8 cellular contexts compared by ENCODE assay signal in the genomic region with DNA sequence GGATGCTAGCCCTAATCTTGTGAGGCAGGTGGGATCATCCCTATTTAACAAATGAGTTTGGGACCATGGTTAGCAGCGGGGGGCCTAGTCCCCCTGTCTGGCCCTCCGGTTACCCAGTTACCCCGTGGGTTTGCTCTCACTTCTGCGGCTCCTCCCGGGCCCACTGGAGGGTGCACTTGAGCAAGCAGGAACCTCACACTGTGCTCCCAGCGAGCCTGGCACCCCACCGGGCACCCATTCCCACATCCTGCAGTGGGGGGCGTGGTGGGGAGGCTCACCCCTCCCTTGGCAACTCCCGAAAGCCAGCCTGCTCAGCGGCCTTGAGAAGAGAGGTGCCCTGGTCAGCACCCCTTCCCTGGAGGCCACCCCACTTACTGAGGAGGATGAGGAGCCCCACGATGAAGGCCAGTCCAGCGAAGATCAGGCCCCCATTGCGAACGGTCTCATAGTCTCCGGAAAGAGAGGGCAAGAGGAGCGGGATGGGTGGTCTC. TPM values are rescaled to one million over a fixed set of nuclear protein-coding genes. Genes with fewer than 3 reads are reported as not detected.
DNase-seq lines count a peak whose midpoint lies in the region; ATAC-seq and TF ChIP-seq lines count a peak whose summit lies in the region.
"Had no signal": no experiment of that assay in that cellular context is flagged by ENCODE, and none has a peak within 500 bp of the region (broad histone marks: within the 10 kb centered on the region; RNA-seq: fewer than 3 reads in every experiment).

No MANE protein-coding gene starts in this region.

- H4K12ac ChIP-seq in trophoblast cell (ENCODE audit: low read depth, low read length), result no peak overlapping the region

- H3K4ac ChIP-seq in trophoblast cell (ENCODE audit: low read depth, low read length), result no peak overlapping the region

- H4K8ac ChIP-seq in trophoblast cell (ENCODE audit: low read depth, low read length), result no peak overlapping the region

- H3K4me1 ChIP-seq in MM.1S (ENCODE audit: low read length) (0 out of 2 replicates have a peak, but pooled peaks cover 5% of the 10 kb centered on the region), gastroesophageal sphincter (peaks cover 0 to 68% (median 14%) of the 10 kb centered on the region in 3 donors), trophoblast cell (ENCODE audit: control insufficient read depth in 1 of 2, insufficient read depth in 2 of 2, low read length in 2 of 2) (peaks cover 5 to 9% of the 10 kb centered on the region in 2 experiments)

- no peaks in the 10 kb centered on the region for H4K20me1 ChIP-seq in MM.1S (ENCODE audit: insufficient read depth, low read length)

- TF ChIP-seq CTCF in MM.1S (IDR thresholded peaks at IDR 0.05; ENCODE audit: low read length) (peak; percentile 79), gastroesophageal sphincter (IDR thresholded peaks at IDR 0.05) (peak in 3 of 4 experiments; percentile 35 to 44 (median 36))

- H3K4me3 ChIP-seq in MM.1S (ENCODE audit: low read length), result no peak overlapping the region
- H3K4me3 ChIP-seq in gastroesophageal sphincter, result no peak overlapping the region
- no peak overlapping the region for H3K4me3 ChIP-seq in trophoblast cell (ENCODE audit: low read depth, low read length)

- no peak overlapping the region for H2BK12ac ChIP-seq in trophoblast cell (ENCODE audit: low read length)

- H3K9me2 ChIP-seq in MM.1S (replicated peaks; ENCODE audit: insufficient read depth, low read length), result no peaks in the 10 kb centered on the region

- H2AFZ ChIP-seq in MM.1S (ENCODE audit: low read length) (no peak overlapping the region), trophoblast cell (ENCODE audit: insufficient read depth, low read length, poor library complexity) (no peak overlapping the region)

- peaks cover 46% of the 10 kb centered on the region for H3K27me3 ChIP-seq in MM.1S (replicated peaks; ENCODE audit: insufficient read depth, low read length)
- H3K27me3 ChIP-seq in gastroesophageal sphincter, result peaks cover 20% of the 10 kb centered on the region
- H3K27me3 ChIP-seq in trophoblast cell (ENCODE audit: insufficient read depth, low read length), result no peaks in the 10 kb centered on the region

- H3K4me2 ChIP-seq in MM.1S (ENCODE audit: low read depth, low read length) (no peak overlapping the region; the same call in 1 of the 2 replicates), trophoblast cell (ENCODE audit: low read length) (no peak overlapping the region)

- no peak overlapping the region for H2AK5ac ChIP-seq in trophoblast cell (ENCODE audit: low read length)

- H2BK5ac ChIP-seq in trophoblast cell (ENCODE audit: low read depth, low read length, poor library complexity), result no peak overlapping the region

- ATAC-seq in gastroesophageal sphincter (no peak), HG02610 (IDR thresholded peaks at IDR 0.05; ENCODE audit: unreplicated experiment) (no peak)

- TF ChIP-seq POLR2A in gastroesophageal sphincter (IDR thresholded peaks at IDR 0.05), result no peak

- no peak overlapping the region for H3K14ac ChIP-seq in trophoblast cell (ENCODE audit: low read length)

- H3K27ac ChIP-seq in MM.1S (ENCODE audit: low read length) (no peak overlapping the region), gastroesophageal sphincter (peak overlapping the region in 1 of 4 donors; percentile 80), trophoblast cell (ENCODE audit: low read depth, low read length) (no peak overlapping the region)

- no peaks in the 10 kb centered on the region for H3K9me3 ChIP-seq in MM.1S (replicated peaks; ENCODE audit: insufficient read depth, low read length)
- H3K9me3 ChIP-seq in gastroesophageal sphincter, result no peaks in the 10 kb centered on the region
- H3K9me3 ChIP-seq in trophoblast cell (ENCODE audit: insufficient read depth, low read depth, low read length), result no peaks in the 10 kb centered on the region

- H2BK120ac ChIP-seq in trophoblast cell (ENCODE audit: insufficient read depth, low read length, poor library complexity), result no peak overlapping the region

- H3K36me3 ChIP-seq in MM.1S (replicated peaks; ENCODE audit: insufficient read depth, low read length) (no peaks in the 10 kb centered on the region), gastroesophageal sphincter (no peaks in the 10 kb centered on the region), trophoblast cell (ENCODE audit: control insufficient read depth in 1 of 2, insufficient read depth in 2 of 2, low read length in 2 of 2) (no peaks in the 10 kb centered on the region)

- no peak overlapping the region for H4K91ac ChIP-seq in trophoblast cell (ENCODE audit: low read depth, low read length)

- TF ChIP-seq EP300 in gastroesophageal sphincter (IDR thresholded peaks at IDR 0.05), result no peak

- H3F3A ChIP-seq in MM.1S (ENCODE audit: insufficient read depth, low read length), result no peaks in the 10 kb centered on the region

- 22 to 60% methylated on average over 1 to 3 of the region's 16 CpGs for WGBS in gastroesophageal sphincter (ENCODE audit: low coverage in 1 of 2), 2 donors
- no CpG with 5 or more reads among the region's 16 CpGs for WGBS in trophoblast cell (ENCODE audit: extremely low coverage, insufficient coverage, insufficient read length)

- H3K79me2 ChIP-seq in MM.1S (ENCODE audit: low read length) (no peaks in the 10 kb centered on the region), trophoblast cell (ENCODE audit: control insufficient read depth, insufficient read depth, low read length, poor library complexity) (no peaks in the 10 kb centered on the region)

- no peak overlapping the region for H3K18ac ChIP-seq in trophoblast cell (ENCODE audit: low read length)

- no peak overlapping the region for H3K23ac ChIP-seq in trophoblast cell (ENCODE audit: low read length)

- H3K9ac ChIP-seq in MM.1S (ENCODE audit: low read length) (no peak overlapping the region), trophoblast cell (ENCODE audit: low read length) (no peak overlapping the region)

- H3K79me1 ChIP-seq in trophoblast cell (ENCODE audit: low read length), result no peaks in the 10 kb centered on the region

- peak; percentile 69 for DNase-seq in Daoy (ENCODE audit: low read depth)
- DNase-seq in MM.1S, result peak; percentile 44
- DNase-seq in activated T-cell treated with anti-CD3 and anti-CD28 coated beads, Interleukin-2, amount 50 U/mL, for 1 hour, result peak; percentile 64
- peak; percentile 55 for DNase-seq in stimulated activated CD4-positive, alpha-beta T cell treated with anti-CD3 and anti-CD28 coated beads, Interleukin-1b, Interleukin-23, amount 100 ng/mL, for 48 hours
- DNase-seq in trophoblast cell, result no peak

RNA-seq across cellular contexts. Expression of a gene that starts 2.5 kb away (rescaled TPM):
- 1.3 TPM in 1 of 2 replicates, not detected in the other for total RNA-seq in Daoy (2014; rRNA removed; shearing (Covaris generic))
- total RNA-seq in gastroesophageal sphincter, result 1 to 10 TPM in 2 of 4 donors, under 1 TPM in 2; 0.50 to 3.0 (median 1.2) TPM
- polyA plus RNA-seq in trophoblast cell (2013), result not detected in 2 replicates

RNA-seq across cellular contexts. Expression of a gene that starts 25.1 kb away (rescaled TPM):
- not detected in 2 replicates for total RNA-seq in Daoy (2014; rRNA removed; shearing (Covaris generic))
- total RNA-seq in gastroesophageal sphincter, result 1 to 10 TPM in 1 of 4 donors, under 1 TPM in 3; 0.35 to 2.5 (median 0.73) TPM
- polyA plus RNA-seq in trophoblast cell (2013), result 0.01 TPM in 1 of 2 replicates, not detected in the other
- total RNA-seq: pulmonary artery endothelial cell had no signal

RNA-seq across cellular contexts. Expression of a gene that starts 54.4 kb away (rescaled TPM):
- total RNA-seq in Daoy (2014; rRNA removed; shearing (Covaris generic)), result 15.8 and 15.9 TPM in 2 replicates
- 10 to 100 TPM; 28.6 to 76.7 (median 74.4) TPM for total RNA-seq in gastroesophageal sphincter
- 4.7 TPM in 2 replicates for polyA plus RNA-seq in trophoblast cell (2013)

Comparison
In these comparisons a context has a peak if more than half of its experiments do, and no peak if none do; other contexts are left out.
1. DNase-seq: peak in Daoy (single experiment), MM.1S (single experiment), activated T-cell treated with anti-CD3 and anti-CD28 coated beads, Interleukin-2, amount 50 U/mL, for 1 hour (single experiment) and stimulated activated CD4-positive, alpha-beta T cell treated with anti-CD3 and anti-CD28 coated beads, Interleukin-1b, Interleukin-23, amount 100 ng/mL, for 48 hours (single experiment); none in trophoblast cell (0 of 2).